Comparison of ENCODE assay signal across 2 cellular contexts in the genomic region with DNA sequence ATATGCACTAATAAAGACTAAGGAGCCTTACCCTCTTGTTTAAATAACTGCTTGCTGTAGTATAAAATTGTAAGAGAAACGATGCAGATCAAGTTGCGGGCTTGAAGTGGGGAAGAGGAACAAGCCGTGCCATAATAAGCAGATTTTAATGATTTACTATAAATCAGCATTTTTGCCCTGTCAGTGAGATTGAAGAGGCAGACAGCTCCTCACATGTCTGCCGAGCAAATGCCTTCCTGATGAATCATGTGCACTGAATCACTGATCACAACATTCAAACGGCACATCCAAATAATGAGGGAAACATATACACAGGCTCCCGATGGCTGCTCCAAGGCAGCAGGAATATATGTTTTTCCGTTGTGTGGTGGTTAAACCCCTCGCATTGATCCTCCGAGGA.
TF ChIP-seq lines count a peak whose summit lies in the region.

No MANE protein-coding gene starts in this region.

TF ChIP-seq in IMR-90, 13 proteins besides CTCF, POLR2A, EP300 and RAD21 (continued from another document):
- TF ChIP-seq MAFK (IDR thresholded peaks at IDR 0.05; ENCODE audit: low read depth, low read length) = peak; percentile 70
- TF ChIP-seq RFX5 (IDR thresholded peaks at IDR 0.05; ENCODE audit: low read depth, low read length) = no peak

TF ChIP-seq in WTC11, 78 proteins besides CTCF, POLR2A, EP300 and RAD21:
- TF ChIP-seq, protein P1, sequence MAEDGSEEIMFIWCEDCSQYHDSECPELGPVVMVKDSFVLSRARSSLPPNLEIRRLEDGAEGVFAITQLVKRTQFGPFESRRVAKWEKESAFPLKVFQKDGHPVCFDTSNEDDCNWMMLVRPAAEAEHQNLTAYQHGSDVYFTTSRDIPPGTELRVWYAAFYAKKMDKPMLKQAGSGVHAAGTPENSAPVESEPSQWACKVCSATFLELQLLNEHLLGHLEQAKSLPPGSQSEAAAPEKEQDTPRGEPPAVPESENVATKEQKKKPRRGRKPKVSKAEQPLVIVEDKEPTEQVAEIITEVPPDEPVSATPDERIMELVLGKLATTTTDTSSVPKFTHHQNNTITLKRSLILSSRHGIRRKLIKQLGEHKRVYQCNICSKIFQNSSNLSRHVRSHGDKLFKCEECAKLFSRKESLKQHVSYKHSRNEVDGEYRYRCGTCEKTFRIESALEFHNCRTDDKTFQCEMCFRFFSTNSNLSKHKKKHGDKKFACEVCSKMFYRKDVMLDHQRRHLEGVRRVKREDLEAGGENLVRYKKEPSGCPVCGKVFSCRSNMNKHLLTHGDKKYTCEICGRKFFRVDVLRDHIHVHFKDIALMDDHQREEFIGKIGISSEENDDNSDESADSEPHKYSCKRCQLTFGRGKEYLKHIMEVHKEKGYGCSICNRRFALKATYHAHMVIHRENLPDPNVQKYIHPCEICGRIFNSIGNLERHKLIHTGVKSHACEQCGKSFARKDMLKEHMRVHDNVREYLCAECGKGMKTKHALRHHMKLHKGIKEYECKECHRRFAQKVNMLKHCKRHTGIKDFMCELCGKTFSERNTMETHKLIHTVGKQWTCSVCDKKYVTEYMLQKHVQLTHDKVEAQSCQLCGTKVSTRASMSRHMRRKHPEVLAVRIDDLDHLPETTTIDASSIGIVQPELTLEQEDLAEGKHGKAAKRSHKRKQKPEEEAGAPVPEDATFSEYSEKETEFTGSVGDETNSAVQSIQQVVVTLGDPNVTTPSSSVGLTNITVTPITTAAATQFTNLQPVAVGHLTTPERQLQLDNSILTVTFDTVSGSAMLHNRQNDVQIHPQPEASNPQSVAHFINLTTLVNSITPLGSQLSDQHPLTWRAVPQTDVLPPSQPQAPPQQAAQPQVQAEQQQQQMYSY (CRISPR knock-in tag; IDR thresholded peaks at IDR 0.05) = no peak
- TF ChIP-seq, protein P2, sequence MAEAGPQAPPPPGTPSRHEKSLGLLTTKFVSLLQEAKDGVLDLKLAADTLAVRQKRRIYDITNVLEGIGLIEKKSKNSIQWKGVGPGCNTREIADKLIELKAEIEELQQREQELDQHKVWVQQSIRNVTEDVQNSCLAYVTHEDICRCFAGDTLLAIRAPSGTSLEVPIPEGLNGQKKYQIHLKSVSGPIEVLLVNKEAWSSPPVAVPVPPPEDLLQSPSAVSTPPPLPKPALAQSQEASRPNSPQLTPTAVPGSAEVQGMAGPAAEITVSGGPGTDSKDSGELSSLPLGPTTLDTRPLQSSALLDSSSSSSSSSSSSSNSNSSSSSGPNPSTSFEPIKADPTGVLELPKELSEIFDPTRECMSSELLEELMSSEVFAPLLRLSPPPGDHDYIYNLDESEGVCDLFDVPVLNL (CRISPR knock-in tag; IDR thresholded peaks at IDR 0.05; ENCODE audit: borderline replicate concordance, low read depth) = no peak
- TF ChIP-seq, protein P3, sequence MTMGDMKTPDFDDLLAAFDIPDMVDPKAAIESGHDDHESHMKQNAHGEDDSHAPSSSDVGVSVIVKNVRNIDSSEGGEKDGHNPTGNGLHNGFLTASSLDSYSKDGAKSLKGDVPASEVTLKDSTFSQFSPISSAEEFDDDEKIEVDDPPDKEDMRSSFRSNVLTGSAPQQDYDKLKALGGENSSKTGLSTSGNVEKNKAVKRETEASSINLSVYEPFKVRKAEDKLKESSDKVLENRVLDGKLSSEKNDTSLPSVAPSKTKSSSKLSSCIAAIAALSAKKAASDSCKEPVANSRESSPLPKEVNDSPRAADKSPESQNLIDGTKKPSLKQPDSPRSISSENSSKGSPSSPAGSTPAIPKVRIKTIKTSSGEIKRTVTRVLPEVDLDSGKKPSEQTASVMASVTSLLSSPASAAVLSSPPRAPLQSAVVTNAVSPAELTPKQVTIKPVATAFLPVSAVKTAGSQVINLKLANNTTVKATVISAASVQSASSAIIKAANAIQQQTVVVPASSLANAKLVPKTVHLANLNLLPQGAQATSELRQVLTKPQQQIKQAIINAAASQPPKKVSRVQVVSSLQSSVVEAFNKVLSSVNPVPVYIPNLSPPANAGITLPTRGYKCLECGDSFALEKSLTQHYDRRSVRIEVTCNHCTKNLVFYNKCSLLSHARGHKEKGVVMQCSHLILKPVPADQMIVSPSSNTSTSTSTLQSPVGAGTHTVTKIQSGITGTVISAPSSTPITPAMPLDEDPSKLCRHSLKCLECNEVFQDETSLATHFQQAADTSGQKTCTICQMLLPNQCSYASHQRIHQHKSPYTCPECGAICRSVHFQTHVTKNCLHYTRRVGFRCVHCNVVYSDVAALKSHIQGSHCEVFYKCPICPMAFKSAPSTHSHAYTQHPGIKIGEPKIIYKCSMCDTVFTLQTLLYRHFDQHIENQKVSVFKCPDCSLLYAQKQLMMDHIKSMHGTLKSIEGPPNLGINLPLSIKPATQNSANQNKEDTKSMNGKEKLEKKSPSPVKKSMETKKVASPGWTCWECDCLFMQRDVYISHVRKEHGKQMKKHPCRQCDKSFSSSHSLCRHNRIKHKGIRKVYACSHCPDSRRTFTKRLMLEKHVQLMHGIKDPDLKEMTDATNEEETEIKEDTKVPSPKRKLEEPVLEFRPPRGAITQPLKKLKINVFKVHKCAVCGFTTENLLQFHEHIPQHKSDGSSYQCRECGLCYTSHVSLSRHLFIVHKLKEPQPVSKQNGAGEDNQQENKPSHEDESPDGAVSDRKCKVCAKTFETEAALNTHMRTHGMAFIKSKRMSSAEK (CRISPR knock-in tag; IDR thresholded peaks at IDR 0.05; ENCODE audit: borderline replicate concordance) = no peak
- TF ChIP-seq, protein P4, sequence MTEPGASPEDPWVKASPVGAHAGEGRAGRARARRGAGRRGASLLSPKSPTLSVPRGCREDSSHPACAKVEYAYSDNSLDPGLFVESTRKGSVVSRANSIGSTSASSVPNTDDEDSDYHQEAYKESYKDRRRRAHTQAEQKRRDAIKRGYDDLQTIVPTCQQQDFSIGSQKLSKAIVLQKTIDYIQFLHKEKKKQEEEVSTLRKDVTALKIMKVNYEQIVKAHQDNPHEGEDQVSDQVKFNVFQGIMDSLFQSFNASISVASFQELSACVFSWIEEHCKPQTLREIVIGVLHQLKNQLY (CRISPR knock-in tag; IDR thresholded peaks at IDR 0.05) = no peak
- TF ChIP-seq ZNF121 (CRISPR knock-in tag; IDR thresholded peaks at IDR 0.05) = no peak
- TF ChIP-seq, protein P5, sequence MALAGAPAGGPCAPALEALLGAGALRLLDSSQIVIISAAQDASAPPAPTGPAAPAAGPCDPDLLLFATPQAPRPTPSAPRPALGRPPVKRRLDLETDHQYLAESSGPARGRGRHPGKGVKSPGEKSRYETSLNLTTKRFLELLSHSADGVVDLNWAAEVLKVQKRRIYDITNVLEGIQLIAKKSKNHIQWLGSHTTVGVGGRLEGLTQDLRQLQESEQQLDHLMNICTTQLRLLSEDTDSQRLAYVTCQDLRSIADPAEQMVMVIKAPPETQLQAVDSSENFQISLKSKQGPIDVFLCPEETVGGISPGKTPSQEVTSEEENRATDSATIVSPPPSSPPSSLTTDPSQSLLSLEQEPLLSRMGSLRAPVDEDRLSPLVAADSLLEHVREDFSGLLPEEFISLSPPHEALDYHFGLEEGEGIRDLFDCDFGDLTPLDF (CRISPR knock-in tag; IDR thresholded peaks at IDR 0.05) = no peak
- TF ChIP-seq, protein P6, sequence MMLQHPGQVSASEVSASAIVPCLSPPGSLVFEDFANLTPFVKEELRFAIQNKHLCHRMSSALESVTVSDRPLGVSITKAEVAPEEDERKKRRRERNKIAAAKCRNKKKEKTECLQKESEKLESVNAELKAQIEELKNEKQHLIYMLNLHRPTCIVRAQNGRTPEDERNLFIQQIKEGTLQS (CRISPR knock-in tag; conservative IDR thresholded peaks at IDR 0.05) = no peak
- TF ChIP-seq, protein P7, sequence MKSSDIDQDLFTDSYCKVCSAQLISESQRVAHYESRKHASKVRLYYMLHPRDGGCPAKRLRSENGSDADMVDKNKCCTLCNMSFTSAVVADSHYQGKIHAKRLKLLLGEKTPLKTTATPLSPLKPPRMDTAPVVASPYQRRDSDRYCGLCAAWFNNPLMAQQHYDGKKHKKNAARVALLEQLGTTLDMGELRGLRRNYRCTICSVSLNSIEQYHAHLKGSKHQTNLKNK (CRISPR knock-in tag; IDR thresholded peaks at IDR 0.05) = no peak
- TF ChIP-seq SMAD4 (CRISPR knock-in tag; IDR thresholded peaks at IDR 0.05) = no peak
- TF ChIP-seq ATF1 (CRISPR knock-in tag; IDR thresholded peaks at IDR 0.05) = no peak
- no peak for TF ChIP-seq ZNF416 (CRISPR knock-in tag; IDR thresholded peaks at IDR 0.05)
- TF ChIP-seq, protein P8, sequence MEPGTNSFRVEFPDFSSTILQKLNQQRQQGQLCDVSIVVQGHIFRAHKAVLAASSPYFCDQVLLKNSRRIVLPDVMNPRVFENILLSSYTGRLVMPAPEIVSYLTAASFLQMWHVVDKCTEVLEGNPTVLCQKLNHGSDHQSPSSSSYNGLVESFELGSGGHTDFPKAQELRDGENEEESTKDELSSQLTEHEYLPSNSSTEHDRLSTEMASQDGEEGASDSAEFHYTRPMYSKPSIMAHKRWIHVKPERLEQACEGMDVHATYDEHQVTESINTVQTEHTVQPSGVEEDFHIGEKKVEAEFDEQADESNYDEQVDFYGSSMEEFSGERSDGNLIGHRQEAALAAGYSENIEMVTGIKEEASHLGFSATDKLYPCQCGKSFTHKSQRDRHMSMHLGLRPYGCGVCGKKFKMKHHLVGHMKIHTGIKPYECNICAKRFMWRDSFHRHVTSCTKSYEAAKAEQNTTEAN (CRISPR knock-in tag; IDR thresholded peaks at IDR 0.05) = no peak
- no peak for TF ChIP-seq TEAD4 (CRISPR knock-in tag; IDR thresholded peaks at IDR 0.05)
- TF ChIP-seq, protein P9, sequence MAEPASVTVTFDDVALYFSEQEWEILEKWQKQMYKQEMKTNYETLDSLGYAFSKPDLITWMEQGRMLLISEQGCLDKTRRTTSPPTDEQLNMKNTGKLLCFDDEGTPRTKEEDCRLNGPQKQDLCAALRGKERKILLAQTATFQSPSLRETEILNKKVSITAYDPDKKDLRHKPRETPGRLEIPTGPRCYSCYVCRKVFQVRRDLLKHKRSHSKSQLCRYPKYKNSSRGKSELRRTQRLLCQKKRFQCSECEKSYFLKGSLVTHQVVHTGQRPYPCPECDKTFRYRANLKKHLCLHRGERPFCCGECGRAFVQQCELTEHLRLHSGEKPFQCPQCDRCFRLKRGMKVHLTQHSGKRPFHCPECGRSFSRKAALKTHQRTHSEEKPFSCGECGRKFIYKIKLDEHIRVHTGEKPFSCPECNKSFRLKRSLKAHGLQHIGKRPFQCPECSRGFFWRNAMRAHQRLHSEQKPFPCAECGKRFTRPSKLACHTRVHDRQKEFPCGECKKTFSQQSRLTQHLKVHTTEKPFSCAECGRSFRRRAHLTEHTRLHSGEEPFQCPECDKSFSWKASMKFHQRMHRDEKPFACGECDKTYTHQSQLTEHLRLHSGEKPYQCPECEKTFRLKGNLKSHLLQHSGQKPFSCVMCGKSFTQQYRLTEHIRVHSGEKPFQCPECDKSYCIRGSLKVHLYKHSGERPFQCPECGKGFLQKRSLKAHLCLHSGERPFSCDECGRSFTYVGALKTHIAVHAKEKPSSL (CRISPR knock-in tag; conservative IDR thresholded peaks at IDR 0.05) = no peak
- TF ChIP-seq, protein P10, sequence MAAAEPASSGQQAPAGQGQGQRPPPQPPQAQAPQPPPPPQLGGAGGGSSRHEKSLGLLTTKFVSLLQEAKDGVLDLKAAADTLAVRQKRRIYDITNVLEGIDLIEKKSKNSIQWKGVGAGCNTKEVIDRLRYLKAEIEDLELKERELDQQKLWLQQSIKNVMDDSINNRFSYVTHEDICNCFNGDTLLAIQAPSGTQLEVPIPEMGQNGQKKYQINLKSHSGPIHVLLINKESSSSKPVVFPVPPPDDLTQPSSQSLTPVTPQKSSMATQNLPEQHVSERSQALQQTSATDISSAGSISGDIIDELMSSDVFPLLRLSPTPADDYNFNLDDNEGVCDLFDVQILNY (CRISPR knock-in tag; IDR thresholded peaks at IDR 0.05) = no peak
- TF ChIP-seq, protein P11, sequence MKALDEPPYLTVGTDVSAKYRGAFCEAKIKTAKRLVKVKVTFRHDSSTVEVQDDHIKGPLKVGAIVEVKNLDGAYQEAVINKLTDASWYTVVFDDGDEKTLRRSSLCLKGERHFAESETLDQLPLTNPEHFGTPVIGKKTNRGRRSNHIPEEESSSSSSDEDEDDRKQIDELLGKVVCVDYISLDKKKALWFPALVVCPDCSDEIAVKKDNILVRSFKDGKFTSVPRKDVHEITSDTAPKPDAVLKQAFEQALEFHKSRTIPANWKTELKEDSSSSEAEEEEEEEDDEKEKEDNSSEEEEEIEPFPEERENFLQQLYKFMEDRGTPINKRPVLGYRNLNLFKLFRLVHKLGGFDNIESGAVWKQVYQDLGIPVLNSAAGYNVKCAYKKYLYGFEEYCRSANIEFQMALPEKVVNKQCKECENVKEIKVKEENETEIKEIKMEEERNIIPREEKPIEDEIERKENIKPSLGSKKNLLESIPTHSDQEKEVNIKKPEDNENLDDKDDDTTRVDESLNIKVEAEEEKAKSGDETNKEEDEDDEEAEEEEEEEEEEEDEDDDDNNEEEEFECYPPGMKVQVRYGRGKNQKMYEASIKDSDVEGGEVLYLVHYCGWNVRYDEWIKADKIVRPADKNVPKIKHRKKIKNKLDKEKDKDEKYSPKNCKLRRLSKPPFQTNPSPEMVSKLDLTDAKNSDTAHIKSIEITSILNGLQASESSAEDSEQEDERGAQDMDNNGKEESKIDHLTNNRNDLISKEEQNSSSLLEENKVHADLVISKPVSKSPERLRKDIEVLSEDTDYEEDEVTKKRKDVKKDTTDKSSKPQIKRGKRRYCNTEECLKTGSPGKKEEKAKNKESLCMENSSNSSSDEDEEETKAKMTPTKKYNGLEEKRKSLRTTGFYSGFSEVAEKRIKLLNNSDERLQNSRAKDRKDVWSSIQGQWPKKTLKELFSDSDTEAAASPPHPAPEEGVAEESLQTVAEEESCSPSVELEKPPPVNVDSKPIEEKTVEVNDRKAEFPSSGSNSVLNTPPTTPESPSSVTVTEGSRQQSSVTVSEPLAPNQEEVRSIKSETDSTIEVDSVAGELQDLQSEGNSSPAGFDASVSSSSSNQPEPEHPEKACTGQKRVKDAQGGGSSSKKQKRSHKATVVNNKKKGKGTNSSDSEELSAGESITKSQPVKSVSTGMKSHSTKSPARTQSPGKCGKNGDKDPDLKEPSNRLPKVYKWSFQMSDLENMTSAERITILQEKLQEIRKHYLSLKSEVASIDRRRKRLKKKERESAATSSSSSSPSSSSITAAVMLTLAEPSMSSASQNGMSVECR (CRISPR knock-in tag; IDR thresholded peaks at IDR 0.05; ENCODE audit: borderline replicate concordance) = no peak
- no peak for TF ChIP-seq SOX15 (CRISPR knock-in tag; IDR thresholded peaks at IDR 0.05)
TF ChIP-seq in WTC11: peak in this region for 0.
